Comparison of ENCODE assay signal across 13 cellular contexts in genomic region chr1:152878042-152878441, GRCh38. TPM values are rescaled to one million over a fixed set of nuclear protein-coding genes. Genes with fewer than 3 reads are reported as not detected.
DNase-seq lines count a peak whose midpoint lies in the region; TF ChIP-seq lines count a peak whose summit lies in the region.
"Had no signal": no experiment of that assay in that cellular context is flagged by ENCODE, and none has a peak within 500 bp of the region (broad histone marks: within the 10 kb centered on the region; RNA-seq: fewer than 3 reads in every experiment).

Gene SMCP (plus strand): TSS chr1:152878322. CDS start chr1:152884423, 6,101 bp downstream.

- peaks cover 2 to 10% (median 2%) of the 10 kb centered on the region in 3 donors for H3K27me3 Mint-ChIP-seq in CD14-positive monocyte (ENCODE audit: low read depth in 3 of 3)

- H3K9me3 Mint-ChIP-seq in CD14-positive monocyte, result peaks cover 0 to 3% (median 0%) of the 10 kb centered on the region in 7 donors
- H3K9me3 Mint-ChIP-seq: activated naive CD8-positive, alpha-beta T cell treated with anti-CD3 and anti-CD28 coated beads, Interleukin-2, amount 10 ng/mL, durations not matched to agents 7 days and 5 days had no signal

- peak; percentile 26 for TF ChIP-seq CTCF in CD14-positive monocyte (IDR thresholded peaks at IDR 0.05)
- TF ChIP-seq CTCF in GM12872 (IDR thresholded peaks at IDR 0.05; ENCODE audit: insufficient read depth, low read depth, low read length), result peak; percentile 60
- TF ChIP-seq CTCF in PC-9 (conservative IDR thresholded peaks at IDR 0.05), result peak; percentile 52
- TF ChIP-seq CTCF in colonic mucosa (IDR thresholded peaks at IDR 0.05), result no peak

- no peak within 1 kb of the TSS for H2AFZ ChIP-seq in PC-9

- no peaks in the 10 kb centered on the region for H3K36me3 Mint-ChIP-seq in CD14-positive monocyte
- H3K36me3 Mint-ChIP-seq: activated naive CD8-positive, alpha-beta T cell treated with anti-CD3 and anti-CD28 coated beads, Interleukin-2, amount 10 ng/mL, durations not matched to agents 7 days and 5 days had no signal

- H3K9me3 ChIP-seq in PC-9 (ENCODE audit: insufficient read depth, low read depth), result no peaks in the 10 kb centered on the region
- H3K9me3 ChIP-seq in iPS DF 6.9 (ENCODE audit: control insufficient read depth, insufficient read depth, low read length), result no peaks in the 10 kb centered on the region
- no peaks in the 10 kb centered on the region for H3K9me3 ChIP-seq in colonic mucosa

- H3K27ac ChIP-seq in PC-9 (no peak within 1 kb of the TSS), iPS DF 6.9 (ENCODE audit: low read length) (no peak within 1 kb of the TSS), colonic mucosa (no peak within 1 kb of the TSS), caudate nucleus (ENCODE audit: low read depth, low read length) (no peak within 1 kb of the TSS)

- H3K4me3 Mint-ChIP-seq in CD14-positive monocyte, result no peak within 1 kb of the TSS
- H3K4me3 Mint-ChIP-seq: activated naive CD8-positive, alpha-beta T cell treated with anti-CD3 and anti-CD28 coated beads, Interleukin-2, amount 10 ng/mL, durations not matched to agents 7 days and 5 days; nephron had no signal

- no CpG with 5 or more reads among the region's 1 CpG for WGBS in iPS DF 6.9 (ENCODE audit: insufficient coverage, insufficient read length)

- POLR2A ChIA-PET in PC-9 (lab: Charles Lee; ENCODE audit: unreplicated experiment), result no interaction called here

- H3K9me2 ChIP-seq in PC-9 (ENCODE audit: insufficient read depth), result no peaks in the 10 kb centered on the region

- no peaks in the 10 kb centered on the region for H3K79me2 ChIP-seq in PC-9 (ENCODE audit: low read depth)

- no peaks in the 10 kb centered on the region for H4K20me1 ChIP-seq in PC-9 (ENCODE audit: insufficient read depth)

- no TSS peak for BruUV-seq in PC-9 (replicated peaks; lab: Mats Ljungman, UMichigan)

- H3K4me3 ChIP-seq in PC-9, result no peak within 1 kb of the TSS
- H3K4me3 ChIP-seq in iPS DF 6.9 (ENCODE audit: low read length), result no peak within 1 kb of the TSS
- no peak within 1 kb of the TSS for H3K4me3 ChIP-seq in colonic mucosa

- intact Hi-C loops in CD14-positive monocyte (cut with micrococcal nuclease), result no loop called here
- intact Hi-C loops in PC-9 (cut with micrococcal nuclease; ENCODE audit: unreplicated experiment), result no loop called here
- intact Hi-C loops in colonic mucosa (cut with DNase I), result loop anchor here (10.0 kb wide), 1 partner anchor 347 kb away; no protein-coding TSS in a partner anchor

- H3K36me3 ChIP-seq in PC-9 (ENCODE audit: low read depth) (no peaks in the 10 kb centered on the region), iPS DF 6.9 (ENCODE audit: control insufficient read depth, insufficient read depth, low read length) (no peaks in the 10 kb centered on the region), colonic mucosa (no peaks in the 10 kb centered on the region)

- H3K27ac Mint-ChIP-seq in CD14-positive monocyte, result no peak within 1 kb of the TSS
- H3K27ac Mint-ChIP-seq: activated naive CD8-positive, alpha-beta T cell treated with anti-CD3 and anti-CD28 coated beads, Interleukin-2, amount 10 ng/mL, durations not matched to agents 7 days and 5 days; nephron had no signal

- H3K4me1 Mint-ChIP-seq in CD14-positive monocyte, result no peaks in the 10 kb centered on the region
- H3K4me1 Mint-ChIP-seq: activated naive CD8-positive, alpha-beta T cell treated with anti-CD3 and anti-CD28 coated beads, Interleukin-2, amount 10 ng/mL, durations not matched to agents 7 days and 5 days; nephron had no signal

- DNase-seq in CD14-positive monocyte (ENCODE audit: low spot score), result no peak
- no peak for DNase-seq in PC-9
- DNase-seq in iPS DF 6.9 (ENCODE audit: low read depth, low spot score), result peak; percentile 22
- no peak for DNase-seq in epidermal melanocyte (ENCODE audit: insufficient read length, low spot score)
- no peak for DNase-seq in colonic mucosa
- no peak for DNase-seq in NCI-H1694 treated with DMSO at 0.1 percent for 48 hours (lab: John Stamatoyannopoulos, UW)
- no peak for DNase-seq in caudate nucleus (lab: John Stamatoyannopoulos, UW)
- DNase-seq: activated naive CD8-positive, alpha-beta T cell treated with anti-CD3 and anti-CD28 coated beads, Interleukin-2, amount 10 ng/mL, durations not matched to agents 7 days and 5 days; effector memory CD4-positive, alpha-beta T cell; NCI-H524; T1000 had no signal

- H3K4me1 ChIP-seq in PC-9 (replicated peaks; ENCODE audit: insufficient read depth) (peaks cover 8% of the 10 kb centered on the region; the same call in 1 of the 2 replicates), iPS DF 6.9 (ENCODE audit: control insufficient read depth, insufficient read depth, low read length) (no peaks in the 10 kb centered on the region), colonic mucosa (no peaks in the 10 kb centered on the region)

- CTCF ChIA-PET in PC-9 (lab: Charles Lee), result interaction anchor here (0.6 to 1.0 kb wide), 2 partner anchors 10 to 48 kb away, joined by 4 read pairs; no protein-coding TSS in a partner anchor

- H3F3A ChIP-seq in PC-9 (ENCODE audit: insufficient read depth, low read depth), result no peaks in the 10 kb centered on the region

- H3K4me2 ChIP-seq in PC-9, result no peak within 1 kb of the TSS

- H3K9ac ChIP-seq in colonic mucosa (ENCODE audit: low read depth in 2 of 2, low read length in 2 of 2), result no peak within 1 kb of the TSS

- H3K27me3 ChIP-seq in PC-9 (ENCODE audit: insufficient read depth, low read depth), result no peaks in the 10 kb centered on the region
- H3K27me3 ChIP-seq in iPS DF 6.9 (ENCODE audit: control insufficient read depth, insufficient read depth, low read length), result no peaks in the 10 kb centered on the region
- H3K27me3 ChIP-seq in colonic mucosa, result no peaks in the 10 kb centered on the region

RNA-seq across cellular contexts. Expression of gene SMCP, which starts in this region (rescaled TPM):
- not detected for polyA plus RNA-seq in CD14-positive monocyte
- total RNA-seq in PC-9 (2021), result not detected in 2 replicates
- total RNA-seq in colonic mucosa, result not detected
- total RNA-seq: activated naive CD8-positive, alpha-beta T cell treated with anti-CD3 and anti-CD28 coated beads, Interleukin-2, amount 10 ng/mL, durations not matched to agents 7 days and 5 days had no signal
